ENCODE assay signal across 23 cellular contexts in genomic region chr5:125244531-125244930, GRCh38.
A peak's percentile ranks its signal among the peaks of the same experiment; 100 is the strongest.
DNase-seq lines count a peak whose midpoint lies in the region; ATAC-seq, FAIRE-seq and TF ChIP-seq lines count a peak whose summit lies in the region.
"Had no signal": no experiment of that assay in that cellular context is flagged by ENCODE, and none has a peak within 500 bp of the region (broad histone marks: within the 10 kb centered on the region; RNA-seq: fewer than 3 reads in every experiment).

No MANE protein-coding gene starts in this region.

- no peak overlapping the region for H2AK9ac ChIP-seq in IMR-90 (replicated peaks; ENCODE audit: low read depth, low read length, poor library complexity)

- H2AK5ac ChIP-seq in IMR-90 (ENCODE audit: low read depth, low read length) (no peak overlapping the region), mesenchymal stem cell (ENCODE audit: low read length, severe bottlenecking) (no peak overlapping the region)

- 0 out of 2 replicates have a peak, but pooled peaks have one; percentile 35 for ATAC-seq in IMR-90 (ENCODE audit: low read depth)

- no peaks in the 10 kb centered on the region for H3K36me3 ChIP-seq in IMR-90 (ENCODE audit: control insufficient read depth, insufficient read depth, low read length)
- no peaks in the 10 kb centered on the region for H3K36me3 ChIP-seq in mesenchymal stem cell (ENCODE audit: control insufficient read depth in 1 of 2, insufficient read depth in 2 of 2, low read depth in 1 of 2, low read length in 2 of 2)
- no peaks in the 10 kb centered on the region for H3K36me3 ChIP-seq in ovary
- H3K36me3 ChIP-seq: BE2C; BLaER1 treated with 17β-estradiol and CSF1 and Interleukin-3, amounts not matched to agents 10 nM and 100 nM had no signal

- H4K5ac ChIP-seq in IMR-90 (ENCODE audit: low read depth, low read length): no peak overlapping the region

- intact Hi-C loops in IMR-90 (cut with micrococcal nuclease): loop anchor here (10.0 kb wide), 1 partner anchor 500 kb away; the partner anchor contains the start of gene ZNF608
- intact Hi-C loops in ovary (cut with DNase I): no loop called here

- H3K79me1 ChIP-seq in IMR-90 (ENCODE audit: low read depth in 1 of 2, low read length in 2 of 2) (no peaks in the 10 kb centered on the region), mesenchymal stem cell (replicated peaks; ENCODE audit: low read length, poor library complexity, severe bottlenecking) (no peaks in the 10 kb centered on the region)

- H4K8ac ChIP-seq in IMR-90 (ENCODE audit: low read depth in 2 of 2, low read length in 2 of 2) (no peak overlapping the region), mesenchymal stem cell (ENCODE audit: low read length) (no peak overlapping the region)

- H3K9me1 ChIP-seq in IMR-90 (ENCODE audit: insufficient read depth, low read length): no peaks in the 10 kb centered on the region

- TF ChIP-seq CTCF in AG04450 (IDR thresholded peaks at IDR 0.05; ENCODE audit: low read depth, low read length) (no peak), IMR-90 (conservative IDR thresholded peaks at IDR 0.05; ENCODE audit: low read depth, low read length) (no peak), ovary (IDR thresholded peaks at IDR 0.05) (no peak)

- H4K91ac ChIP-seq in IMR-90 (ENCODE audit: insufficient read depth, low read depth, low read length) (no peak overlapping the region), mesenchymal stem cell (ENCODE audit: low read length) (no peak overlapping the region)

- dilution Hi-C loops in IMR-90 (cut with HindIII; ENCODE audit: low sequenced_read_pairs, unreplicated experiment): no loop called here

- in situ Hi-C loops in IMR-90 (cut with MboI; ENCODE audit: low sequenced_read_pairs): no loop called here

- no peak overlapping the region for H2AFZ ChIP-seq in IMR-90 (replicated peaks; ENCODE audit: low read length, poor library complexity)
- no peak overlapping the region for H2AFZ ChIP-seq in mesenchymal stem cell (ENCODE audit: low read depth, low read length)

- no peak overlapping the region for H3K23ac ChIP-seq in IMR-90 (ENCODE audit: low read depth, low read length)
- no peak overlapping the region for H3K23ac ChIP-seq in mesenchymal stem cell (ENCODE audit: low read length in 2 of 2)

- no peak for TF ChIP-seq RAD21 in IMR-90 (IDR thresholded peaks at IDR 0.05; ENCODE audit: low read length)

- CTCF ChIA-PET in AG04450 (lab: Charles Lee) (no interaction called here), IMR-90 (lab: Yijun Ruan, JAX) (no interaction called here)

- H3K27ac ChIP-seq in AG04450 (ENCODE audit: low read depth, low read length): no peak overlapping the region
- H3K27ac ChIP-seq in IMR-90 (ENCODE audit: insufficient read depth, low read length): no peak overlapping the region
- no peak overlapping the region for H3K27ac ChIP-seq in mesenchymal stem cell (ENCODE audit: low read length, poor library complexity, severe bottlenecking)
- no peak overlapping the region for H3K27ac ChIP-seq in ovary
- H3K27ac ChIP-seq: 22Rv1; BLaER1 treated with 17β-estradiol and CSF1 and Interleukin-3, amounts not matched to agents 10 nM and 100 nM had no signal

- H3K4ac ChIP-seq in IMR-90 (ENCODE audit: low read depth, low read length) (no peak overlapping the region), mesenchymal stem cell (ENCODE audit: low read depth in 1 of 2, low read length in 2 of 2) (no peak overlapping the region)

- no peak overlapping the region for H2BK5ac ChIP-seq in IMR-90 (ENCODE audit: low read depth, low read length, poor library complexity, severe bottlenecking)
- no peak overlapping the region for H2BK5ac ChIP-seq in mesenchymal stem cell (ENCODE audit: low read depth, low read length, poor library complexity, severe bottlenecking)

- H3K56ac ChIP-seq in IMR-90 (ENCODE audit: extremely low read depth, insufficient read depth, low read length): no peak overlapping the region

- H2BK120ac ChIP-seq in IMR-90 (ENCODE audit: low read depth, low read length): no peak overlapping the region
- H2BK120ac ChIP-seq in mesenchymal stem cell (ENCODE audit: low read depth, low read length): no peak overlapping the region

- H3K4me3 ChIP-seq in AG04450 (ENCODE audit: low read depth, low read length): no peak overlapping the region
- no peak overlapping the region for H3K4me3 ChIP-seq in IMR-90 (ENCODE audit: insufficient read depth, low read depth, low read length)
- H3K4me3 ChIP-seq in mesenchymal stem cell (ENCODE audit: insufficient read depth in 1 of 2, low read depth in 1 of 2, low read length in 2 of 2): no peak overlapping the region
- no peak overlapping the region for H3K4me3 ChIP-seq in ovary
- H3K4me3 ChIP-seq: BLaER1 treated with 17β-estradiol and CSF1 and Interleukin-3, amounts not matched to agents 10 nM and 100 nM had no signal

- no peak overlapping the region for H2BK12ac ChIP-seq in mesenchymal stem cell (ENCODE audit: low read length in 2 of 2)

- H4K20me1 ChIP-seq in IMR-90 (ENCODE audit: insufficient read depth, low read length): no peaks in the 10 kb centered on the region
- H4K20me1 ChIP-seq: BLaER1 treated with 17β-estradiol and CSF1 and Interleukin-3, amounts not matched to agents 10 nM and 100 nM had no signal

- TF ChIP-seq POLR2A in IMR-90 (IDR thresholded peaks at IDR 0.05; ENCODE audit: low read depth, low read length) (no peak), ovary (IDR thresholded peaks at IDR 0.05) (no peak)

- H3K9me3 ChIP-seq in AG04450 (ENCODE audit: control insufficient read depth, insufficient read depth, low read length): no peaks in the 10 kb centered on the region
- no peaks in the 10 kb centered on the region for H3K9me3 ChIP-seq in IMR-90 (ENCODE audit: control insufficient read depth, insufficient read depth, low read length)
- H3K9me3 ChIP-seq in mesenchymal stem cell (ENCODE audit: control insufficient read depth, low read length): peaks cover 3% of the 10 kb centered on the region
- H3K9me3 ChIP-seq in ovary: no peaks in the 10 kb centered on the region
- H3K9me3 ChIP-seq: BE2C had no signal

- no peak overlapping the region for H2BK20ac ChIP-seq in IMR-90 (ENCODE audit: low read depth, low read length)

- no peaks in the 10 kb centered on the region for H3K27me3 ChIP-seq in AG04450 (ENCODE audit: control insufficient read depth, insufficient read depth, low read length)
- H3K27me3 ChIP-seq in IMR-90 (ENCODE audit: control insufficient read depth, insufficient read depth, low read length): no peaks in the 10 kb centered on the region
- no peaks in the 10 kb centered on the region for H3K27me3 ChIP-seq in mesenchymal stem cell (ENCODE audit: control insufficient read depth in 1 of 2, insufficient read depth in 1 of 2, low read length in 2 of 2)
- no peaks in the 10 kb centered on the region for H3K27me3 ChIP-seq in ovary
- H3K27me3 ChIP-seq: BE2C; BLaER1 treated with 17β-estradiol and CSF1 and Interleukin-3, amounts not matched to agents 10 nM and 100 nM had no signal

- H3K18ac ChIP-seq in IMR-90 (ENCODE audit: low read depth, low read length): no peak overlapping the region
- H3K18ac ChIP-seq in mesenchymal stem cell (ENCODE audit: low read depth in 1 of 2, low read length in 2 of 2): no peak overlapping the region

- H3K9ac ChIP-seq in IMR-90 (ENCODE audit: low read depth, low read length) (no peak overlapping the region), mesenchymal stem cell (ENCODE audit: low read length) (no peak overlapping the region)
- H3K9ac ChIP-seq: BLaER1 treated with 17β-estradiol and CSF1 and Interleukin-3, amounts not matched to agents 10 nM and 100 nM had no signal

- no peak for TF ChIP-seq EP300 in ovary (IDR thresholded peaks at IDR 0.05)

- no TSS peak for BruUV-seq in IMR-90 (replicated peaks; lab: Mats Ljungman, UMichigan)

- DNase-seq in AG04450 (ENCODE audit: low read depth, low spot score) (peak; percentile 8), IMR-90 (peak; percentile 38), mesenchymal stem cell (peak; percentile 47), NCI-H187 (lab: John Stamatoyannopoulos, UW) (no peak), ovary (no peak)
- DNase-seq in activated naive CD4-positive, alpha-beta T cell treated with anti-CD3 and anti-CD28 coated beads, Interleukin-2, amount 50 U/mL, for 16 hours: no peak
- DNase-seq: AML-193; BE2C; Calu3; CD4-positive, alpha-beta T cell; CD8-positive, alpha-beta memory T cell; DMS53; DMS79 treated with DMSO at 0.1 percent for 48 hours; GF-D8; GOT3; H7; HCEC 1CT had no signal

- POLR2A ChIA-PET in AG04450 (lab: Yijun Ruan, JAX) (no interaction called here), IMR-90 (lab: Charles Lee; ENCODE audit: unreplicated experiment) (no interaction called here)

- no peak overlapping the region for H3K4me2 ChIP-seq in IMR-90 (ENCODE audit: low read depth, low read length)
- H3K4me2 ChIP-seq in mesenchymal stem cell (ENCODE audit: low read length, poor library complexity, severe bottlenecking): no peak overlapping the region
- H3K4me2 ChIP-seq: BLaER1 treated with 17β-estradiol and CSF1 and Interleukin-3, amounts not matched to agents 10 nM and 100 nM had no signal

- H2BK15ac ChIP-seq in IMR-90 (ENCODE audit: low read depth, low read length) (no peak overlapping the region), mesenchymal stem cell (ENCODE audit: low read depth, poor library complexity, severe bottlenecking) (no peak overlapping the region)

- no peaks in the 10 kb centered on the region for H3K4me1 ChIP-seq in IMR-90 (ENCODE audit: control insufficient read depth, insufficient read depth, low read length)
- peaks cover 3% of the 10 kb centered on the region for H3K4me1 ChIP-seq in mesenchymal stem cell (ENCODE audit: control insufficient read depth, insufficient read depth, low read depth, low read length)
- H3K4me1 ChIP-seq in ovary (ENCODE audit: insufficient read depth): no peaks in the 10 kb centered on the region
- H3K4me1 ChIP-seq: BE2C; BLaER1 treated with 17β-estradiol and CSF1 and Interleukin-3, amounts not matched to agents 10 nM and 100 nM had no signal

- WGBS in IMR-90 (ENCODE audit: extremely low coverage in 2 of 2, insufficient read length in 1 of 2), 2 experiments: no CpG with 5 or more reads among the region's 2 CpGs
- 35% methylated on average over 1 of the region's 2 CpGs for WGBS in mesenchymal stem cell
- WGBS in ovary, 3 donors: 7 to 40% (median 13%) methylated on average over 2 of the region's 2 CpGs

- H3K14ac ChIP-seq in IMR-90 (replicated peaks; ENCODE audit: low read depth, low read length): no peak overlapping the region
- H3K14ac ChIP-seq in mesenchymal stem cell (ENCODE audit: low read length in 2 of 2): no peak overlapping the region

- FAIRE-seq in endometrium (lab: Jason Lieb, UNC): peak; percentile 83
- FAIRE-seq: A204.1, GM12891, GM18507 had no signal

TF ChIP-seq in IMR-90, 13 proteins besides CTCF, POLR2A, EP300 and RAD21 (continues in another document):
- TF ChIP-seq FOS (IDR thresholded peaks at IDR 0.05; ENCODE audit: low read depth, low read length) (no peak), MAZ (IDR thresholded peaks at IDR 0.05; ENCODE audit: borderline replicate concordance, low read depth, low read length) (no peak)

Comparison
In these comparisons a context has a peak if more than half of its experiments do, and no peak if none do; other contexts are left out.
1. DNase-seq: peak in AG04450 (single experiment), IMR-90 (single experiment) and mesenchymal stem cell (single experiment); none in activated naive CD4-positive, alpha-beta T cell treated with anti-CD3 and anti-CD28 coated beads, Interleukin-2, amount 50 U/mL, for 16 hours (single experiment), NCI-H187 (0 of 2) and ovary (0 of 5).